8 cellular contexts compared by ENCODE assay signal in the genomic region with DNA sequence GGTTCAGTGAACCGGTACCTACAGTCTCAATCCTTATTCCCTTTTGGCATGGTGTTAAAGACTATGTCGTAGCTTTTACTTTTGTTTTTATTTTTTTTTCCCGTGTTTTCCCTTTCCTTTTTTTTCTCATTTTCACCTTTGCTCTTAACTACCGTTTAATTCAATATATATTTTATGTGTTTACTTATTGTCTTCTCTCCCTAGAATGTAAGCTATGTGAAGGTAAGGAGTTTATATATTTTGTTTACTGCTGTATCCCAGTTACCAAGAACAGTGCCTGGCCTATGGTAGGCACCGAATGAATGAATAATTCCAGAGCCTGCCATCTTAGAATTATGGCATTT. TPM values are rescaled to one million over a fixed set of nuclear protein-coding genes. Genes with fewer than 3 reads are reported as not detected.
A peak's percentile ranks its signal among the peaks of the same experiment; 100 is the strongest.
DNase-seq lines count a peak whose midpoint lies in the region; ATAC-seq and TF ChIP-seq lines count a peak whose summit lies in the region.

No MANE protein-coding gene starts in this region.

- ATAC-seq in HG03521 (IDR thresholded peaks at IDR 0.05; ENCODE audit: unreplicated experiment): no peak

- WGBS in GM23248 (ENCODE audit: low coverage in 1 of 2, low lambda C conversion rate in 2 of 2, missing lambda C conversion rate in 2 of 2), 2 experiments: 29 to 34% methylated on average over 5 of the region's 5 CpGs

- H3K79me2 ChIP-seq in GM23248 (ENCODE audit: insufficient read depth): 0 out of 2 replicates have a peak, but pooled peaks cover under 1% of the 10 kb centered on the region

- H3K4me2 ChIP-seq in GM23248 (ENCODE audit: unreplicated experiment): peak overlapping the region; percentile 80

- H3K4me1 ChIP-seq in GM23248 (ENCODE audit: insufficient read depth): peaks cover 72% of the 10 kb centered on the region
- peaks cover 4 to 15% (median 11%) of the 10 kb centered on the region in 3 donors for H3K4me1 ChIP-seq in skeletal muscle tissue (ENCODE audit: control insufficient read depth in 3 of 3, insufficient read depth in 3 of 3, low read length in 3 of 3)

- H4K20me1 ChIP-seq in GM23248 (ENCODE audit: insufficient read depth): no peaks in the 10 kb centered on the region

- DNase-seq in GM23248 (no peak), fibroblast of villous mesenchyme (ENCODE audit: low read depth) (no peak), 8988T (no peak), NCI-H1694 (lab: John Stamatoyannopoulos, UW) (no peak)
- no peak for DNase-seq in activated effector memory CD4-positive, alpha-beta T cell treated with Interleukin-2 at 50 U/mL for 16 hours

- in situ Hi-C loops in GM23248 (cut with MboI): no loop called here

- H2AFZ ChIP-seq in GM23248: peak overlapping the region; percentile 82

- H3F3A ChIP-seq in GM23248 (ENCODE audit: insufficient read depth): peaks cover 75% of the 10 kb centered on the region

- H3K27me3 ChIP-seq in GM23248 (replicated peaks; ENCODE audit: insufficient read depth): no peaks in the 10 kb centered on the region
- H3K27me3 ChIP-seq in skeletal muscle tissue (ENCODE audit: control insufficient read depth in 3 of 3, insufficient read depth in 3 of 3, low read length in 3 of 3): no peaks in the 10 kb centered on the region

- peak overlapping the region; percentile 87 for H3K27ac ChIP-seq in GM23248
- peak overlapping the region; percentile 89 for H3K27ac ChIP-seq in VCaP
- peak overlapping the region; percentile 78 for H3K27ac ChIP-seq in skeletal muscle tissue (ENCODE audit: low read depth, low read length)

- H3K4me3 ChIP-seq in GM23248: peak overlapping the region; percentile 73
- peak overlapping the region; percentile 64 for H3K4me3 ChIP-seq in fibroblast of villous mesenchyme (ENCODE audit: low read depth, low read length)
- H3K4me3 ChIP-seq in skeletal muscle tissue (ENCODE audit: low read length in 3 of 3): peak overlapping the region; percentile 74 to 78 (median 75)

- H3K36me3 ChIP-seq in GM23248 (ENCODE audit: low read depth): no peaks in the 10 kb centered on the region
- no peaks in the 10 kb centered on the region for H3K36me3 ChIP-seq in skeletal muscle tissue (ENCODE audit: control insufficient read depth in 3 of 3, insufficient read depth in 3 of 3, low read length in 3 of 3)

- H3K9me3 ChIP-seq in GM23248 (ENCODE audit: low read depth): no peaks in the 10 kb centered on the region
- no peaks in the 10 kb centered on the region for H3K9me3 ChIP-seq in skeletal muscle tissue (ENCODE audit: control insufficient read depth in 3 of 3, low read length in 3 of 3)

- H3K9ac ChIP-seq in GM23248 (peak overlapping the region; percentile 87), skeletal muscle tissue (ENCODE audit: low read depth in 1 of 3, low read length in 3 of 3) (peak overlapping the region; percentile 71 to 83 (median 81))

- no peaks in the 10 kb centered on the region for H3K9me2 ChIP-seq in GM23248 (ENCODE audit: insufficient read depth)

- TF ChIP-seq CTCF in VCaP (conservative IDR thresholded peaks at IDR 0.05) (no peak), fibroblast of villous mesenchyme (IDR thresholded peaks at IDR 0.05; ENCODE audit: insufficient read depth, low read depth, low read length) (no peak)

RNA-seq across cellular contexts. Expression of gene MLH3, which starts 0.3 kb away (rescaled TPM):
- 12.3 and 19.9 TPM in 2 replicates for total RNA-seq in GM23248 (2014; rRNA removed; shearing (Covaris generic))
- polyA plus RNA-seq in GM23248 (2016; fragmentation: Nextera tagmentation; extraction: Ambion mirVana): 7.3 and 10.8 TPM in 2 replicates
- total RNA-seq in fibroblast of villous mesenchyme: 21.6 and 25.9 TPM in 2 replicates
- 48.0 TPM for total RNA-seq in skeletal muscle tissue

RNA-seq across cellular contexts. Expression of gene ACYP1, which starts 12.3 kb away (rescaled TPM):
- 5.7 and 7.3 TPM in 2 replicates for total RNA-seq in GM23248 (2014; rRNA removed; shearing (Covaris generic))
- 18.0 and 19.3 TPM in 2 replicates for polyA plus RNA-seq in GM23248 (2016; fragmentation: Nextera tagmentation; extraction: Ambion mirVana)
- total RNA-seq in fibroblast of villous mesenchyme: 2.9 and 11.2 TPM in 2 replicates
- 8.4 TPM for total RNA-seq in skeletal muscle tissue

RNA-seq across cellular contexts. Expression of gene ZC2HC1C, which starts 17.9 kb away (rescaled TPM):
- total RNA-seq in GM23248 (2014; rRNA removed; shearing (Covaris generic)): 2.8 and 5.3 TPM in 2 replicates
- 1.0 TPM in 2 replicates for polyA plus RNA-seq in GM23248 (2016; fragmentation: Nextera tagmentation; extraction: Ambion mirVana)
- total RNA-seq in fibroblast of villous mesenchyme (0.64 and 2.2 TPM in 2 replicates), skeletal muscle tissue (under 0.01 TPM)

RNA-seq across cellular contexts. Expression of gene EIF2B2, which starts 48.8 kb away (rescaled TPM):
- total RNA-seq in GM23248 (2014; rRNA removed; shearing (Covaris generic)): 18.6 and 40.6 TPM in 2 replicates
- 50.2 and 55.0 TPM in 2 replicates for polyA plus RNA-seq in GM23248 (2016; fragmentation: Nextera tagmentation; extraction: Ambion mirVana)
- 46.6 and 49.6 TPM in 2 replicates for total RNA-seq in fibroblast of villous mesenchyme
- 18.8 TPM for total RNA-seq in skeletal muscle tissue
